11 cellular contexts compared by ENCODE assay signal in genomic region chr14:93963692-93964091, GRCh38. TPM values are rescaled to one million over a fixed set of nuclear protein-coding genes. Genes with fewer than 3 reads are reported as not detected.
DNase-seq lines count a peak whose midpoint lies in the region; ATAC-seq and TF ChIP-seq lines count a peak whose summit lies in the region.
"Had no signal": no experiment of that assay in that cellular context is flagged by ENCODE, and none has a peak within 500 bp of the region (broad histone marks: within the 10 kb centered on the region; RNA-seq: fewer than 3 reads in every experiment).

No MANE protein-coding gene starts in this region.

- no peaks in the 10 kb centered on the region for H3K9me3 Mint-ChIP-seq in CD8-positive, alpha-beta memory T cell
- H3K9me3 Mint-ChIP-seq: H9 had no signal

- no peak overlapping the region for H3K27ac ChIP-seq in CD8-positive, alpha-beta memory T cell (ENCODE audit: low read depth, low read length)
- peak overlapping the region; percentile 76 to 86 (median 84) for H3K27ac ChIP-seq in Peyer's patch
- H3K27ac ChIP-seq in colonic mucosa: peak overlapping the region; percentile 52
- peak overlapping the region; percentile 74 for H3K27ac ChIP-seq in skeletal muscle tissue (ENCODE audit: low read depth, low read length)
- H3K27ac ChIP-seq in tibial nerve: peak overlapping the region in 1 of 4 donors; percentile 60

- H3K4me3 ChIP-seq in CD8-positive, alpha-beta memory T cell (ENCODE audit: low read length): no peak overlapping the region
- no peak overlapping the region for H3K4me3 ChIP-seq in Peyer's patch
- no peak overlapping the region for H3K4me3 ChIP-seq in colonic mucosa
- H3K4me3 ChIP-seq in skeletal muscle tissue (ENCODE audit: low read length in 3 of 3): peak overlapping the region in 2 of 3 donors; percentile 41 to 45
- H3K4me3 ChIP-seq in tibial nerve: no peak overlapping the region

- POLR2A ChIA-PET in CD8-positive, alpha-beta memory T cell (lab: Charles Lee): interaction anchor here (0.8 to 2.6 kb wide), 6 partner anchors 8 to 23 kb away, joined by 3 to 21 read pairs (median 10); partner anchors contain the start of gene ASB2

- TF ChIP-seq CTCF in Peyer's patch (IDR thresholded peaks at IDR 0.05) (no peak), colonic mucosa (IDR thresholded peaks at IDR 0.05) (no peak), tibial nerve (IDR thresholded peaks at IDR 0.05) (no peak)

- TF ChIP-seq EP300 in tibial nerve (IDR thresholded peaks at IDR 0.05): no peak

- no peaks in the 10 kb centered on the region for H3K36me3 ChIP-seq in CD8-positive, alpha-beta memory T cell (ENCODE audit: insufficient read depth, low read length)
- H3K36me3 ChIP-seq in Peyer's patch: no peaks in the 10 kb centered on the region
- H3K36me3 ChIP-seq in colonic mucosa: no peaks in the 10 kb centered on the region
- peaks cover 30 to 60% (median 52%) of the 10 kb centered on the region in 3 donors for H3K36me3 ChIP-seq in skeletal muscle tissue (ENCODE audit: control insufficient read depth in 3 of 3, insufficient read depth in 3 of 3, low read length in 3 of 3)
- H3K36me3 ChIP-seq in tibial nerve: no peaks in the 10 kb centered on the region

- H3K9ac ChIP-seq in colonic mucosa (ENCODE audit: low read depth in 2 of 2, low read length in 2 of 2): no peak overlapping the region
- peak overlapping the region in 2 of 3 donors; percentile 42 to 70 for H3K9ac ChIP-seq in skeletal muscle tissue (ENCODE audit: low read depth in 1 of 3, low read length in 3 of 3)

- 80 to 86% methylated on average over 4 of the region's 4 CpGs for WGBS in tibial nerve, 2 donors

- DNase-seq in CD8-positive, alpha-beta memory T cell: no peak
- no peak for DNase-seq in Peyer's patch
- no peak for DNase-seq in colonic mucosa
- DNase-seq in tibial nerve (ENCODE audit: low spot score in 2 of 2): no peak
- no peak for DNase-seq in left lobe of liver (ENCODE audit: low spot score)
- DNase-seq: H9, mesendoderm had no signal

- H3K4me1 ChIP-seq in CD8-positive, alpha-beta memory T cell (ENCODE audit: insufficient read depth, low read length): peaks cover 62% of the 10 kb centered on the region
- H3K4me1 ChIP-seq in Peyer's patch: peaks cover 0 to 62% (median 53%) of the 10 kb centered on the region in 4 donors
- no peaks in the 10 kb centered on the region for H3K4me1 ChIP-seq in colonic mucosa
- H3K4me1 ChIP-seq in skeletal muscle tissue (ENCODE audit: control insufficient read depth in 3 of 3, insufficient read depth in 3 of 3, low read length in 3 of 3): peaks cover 92 to 96% (median 94%) of the 10 kb centered on the region in 3 donors
- H3K4me1 ChIP-seq in tibial nerve: peaks cover 0 to 48% (median 6%) of the 10 kb centered on the region in 4 donors

- H3K27ac Mint-ChIP-seq in CD8-positive, alpha-beta memory T cell: peak overlapping the region; percentile 97 to 100 (median 99)
- H3K27ac Mint-ChIP-seq: H9 had no signal

- no peaks in the 10 kb centered on the region for H3K27me3 Mint-ChIP-seq in CD8-positive, alpha-beta memory T cell

- peak overlapping the region; percentile 11 to 90 (median 82) for H3K4me3 Mint-ChIP-seq in CD8-positive, alpha-beta memory T cell
- H3K4me3 Mint-ChIP-seq: H9 had no signal

- CTCF ChIA-PET in CD8-positive, alpha-beta memory T cell (lab: Charles Lee): interaction anchor here (1.0 to 33.9 kb wide), 6 partner anchors 9 to 217 kb away, joined by 3 to 945 read pairs (median 7); partner anchors contain the start of gene ASB2

- H3K4me1 Mint-ChIP-seq in CD8-positive, alpha-beta memory T cell: peaks cover 73 to 99% (median 81%) of the 10 kb centered on the region in 3 donors

- H3K36me3 Mint-ChIP-seq in CD8-positive, alpha-beta memory T cell: peaks cover 0 to 2% (median 0%) of the 10 kb centered on the region in 3 donors

- ATAC-seq in left lobe of liver (no peak), HG03097 (IDR thresholded peaks at IDR 0.05; ENCODE audit: low FRiP score, unreplicated experiment) (no peak)
- ATAC-seq: esophagus mucosa had no signal

- H3K27me3 ChIP-seq in CD8-positive, alpha-beta memory T cell (ENCODE audit: insufficient read depth, low read length, poor library complexity, severe bottlenecking): no peaks in the 10 kb centered on the region
- H3K27me3 ChIP-seq in Peyer's patch (no peaks in the 10 kb centered on the region), colonic mucosa (no peaks in the 10 kb centered on the region), skeletal muscle tissue (ENCODE audit: control insufficient read depth in 3 of 3, insufficient read depth in 3 of 3, low read length in 3 of 3) (no peaks in the 10 kb centered on the region), tibial nerve (no peaks in the 10 kb centered on the region)

- intact Hi-C loops in colonic mucosa (cut with DNase I): no loop called here

- TF ChIP-seq POLR2A in Peyer's patch (IDR thresholded peaks at IDR 0.05) (no peak), tibial nerve (IDR thresholded peaks at IDR 0.05) (no peak)

- no peaks in the 10 kb centered on the region for H3K9me3 ChIP-seq in CD8-positive, alpha-beta memory T cell (ENCODE audit: low read length)
- H3K9me3 ChIP-seq in Peyer's patch (no peaks in the 10 kb centered on the region), colonic mucosa (no peaks in the 10 kb centered on the region), skeletal muscle tissue (ENCODE audit: control insufficient read depth in 3 of 3, low read length in 3 of 3) (no peaks in the 10 kb centered on the region), tibial nerve (no peaks in the 10 kb centered on the region)

RNA-seq across cellular contexts. Expression of gene ASB2, which starts 12.7 kb away (rescaled TPM):
- 10 to 100 TPM; 93.5 to 98.0 TPM for total RNA-seq in CD8-positive, alpha-beta memory T cell
- polyA plus RNA-seq in CD8-positive, alpha-beta memory T cell: 4.8 TPM
- total RNA-seq in Peyer's patch: 10 to 100 TPM in 1 of 4 donors, 1 to 10 TPM in 3; 3.2 to 32.2 (median 5.4) TPM
- total RNA-seq in colonic mucosa: 10 to 100 TPM in 1 of 2 donors, 1 to 10 TPM in 1; 1.3 to 13.4 TPM
- total RNA-seq in skeletal muscle tissue: 16.2 TPM
- total RNA-seq in tibial nerve: 1 to 10 TPM in 2 of 4 donors, under 1 TPM in 1, not detected in 1; 0.60 to 2.1 (median 1.8) TPM
- 0.20 TPM for total RNA-seq in left lobe of liver

RNA-seq across cellular contexts. Expression of gene CCDC197, which starts 33.4 kb away (rescaled TPM):
- not detected for total RNA-seq in CD8-positive, alpha-beta memory T cell
- polyA plus RNA-seq in CD8-positive, alpha-beta memory T cell: not detected
- total RNA-seq in Peyer's patch (not detected), colonic mucosa (not detected), skeletal muscle tissue (not detected), tibial nerve (not detected), left lobe of liver (not detected)
- total RNA-seq: esophagus mucosa, H9, LHCN-M2 had no signal

RNA-seq across cellular contexts. Expression of gene FAM181A, which starts 36.5 kb away (rescaled TPM):
- not detected for total RNA-seq in CD8-positive, alpha-beta memory T cell
- polyA plus RNA-seq in CD8-positive, alpha-beta memory T cell: not detected
- not detected for total RNA-seq in Peyer's patch
- total RNA-seq in colonic mucosa: not detected
- not detected for total RNA-seq in skeletal muscle tissue
- total RNA-seq in tibial nerve: not detected
- total RNA-seq in left lobe of liver: not detected
- total RNA-seq: esophagus mucosa, H9, LHCN-M2 had no signal

Comparison
In these comparisons a context has a peak if more than half of its experiments do, and no peak if none do; other contexts are left out.
1. H3K4me3 ChIP-seq: peak in skeletal muscle tissue (2 of 3); none in CD8-positive, alpha-beta memory T cell (single experiment), Peyer's patch (0 of 4), colonic mucosa (single experiment) and tibial nerve (0 of 4).
2. H3K9ac ChIP-seq: peak in skeletal muscle tissue (2 of 3); none in colonic mucosa (0 of 2).